17 cellular contexts compared by ENCODE assay signal in genomic region chr3:139303216-139303615, GRCh38.
"Had no signal": no experiment of that assay in that cellular context is flagged by ENCODE, and none has a peak within 500 bp of the region (broad histone marks: within the 10 kb centered on the region; RNA-seq: fewer than 3 reads in every experiment).

No MANE protein-coding gene starts in this region.

- ATAC-seq: activated CD8-positive, alpha-beta T cell treated with anti-CD3 and anti-CD28 coated beads, Interleukin-2, amount 10 ng/mL, durations not matched to agents 7 days and 5 days; effector memory CD8-positive, alpha-beta T cell; gastrocnemius medialis; heart left ventricle; sciatic nerve; upper lobe of right lung had no signal

- H3K4me3 ChIP-seq: breast epithelium, gastrocnemius medialis, heart left ventricle, stomach, testis, upper lobe of right lung had no signal

- H3K27me3 ChIP-seq: breast epithelium, gastrocnemius medialis, heart left ventricle, stomach, testis, upper lobe of right lung had no signal

- H3K9me3 ChIP-seq: breast epithelium, gastrocnemius medialis, heart left ventricle, stomach, testis, upper lobe of right lung had no signal

- H3K27ac ChIP-seq: breast epithelium, gastrocnemius medialis, stomach, testis, upper lobe of right lung had no signal

- DNase-seq: activated B cell treated with CpG ODN at 0.5 μM for 24 hours; activated CD4-positive, alpha-beta T cell treated with anti-CD3 and anti-CD28 coated beads for 48 hours; activated CD8-positive, alpha-beta memory T cell treated with anti-CD3 and anti-CD28 coated beads, Interleukin-2, amount 50 U/mL, for 4 hours; activated CD8-positive, alpha-beta T cell treated with anti-CD3 and anti-CD28 coated beads, Interleukin-2, amount 10 ng/mL, durations not matched to agents 7 days and 5 days; activated gamma-delta T cell treated with Interleukin-2 at 50 U/mL for 16 hours; activated T-cell treated with anti-CD3 and anti-CD28 coated beads, Interleukin-2, amount 50 U/mL, for 72 hours; cerebellar nuclear complex; effector memory CD8-positive, alpha-beta T cell; gastrocnemius medialis; heart left ventricle; immature natural killer cell; stimulated activated CD4-positive, alpha-beta T cell treated with anti-CD3 and anti-CD28 coated beads, Interleukin-2, amount 100 ng/mL, for 24 hours; stomach; testis; upper lobe of right lung had no signal

- H3K4me1 ChIP-seq: breast epithelium, gastrocnemius medialis, stomach, testis, upper lobe of right lung had no signal

- H3K36me3 ChIP-seq: breast epithelium, gastrocnemius medialis, heart left ventricle, stomach, upper lobe of right lung had no signal
